In genomic region chr1:115997921-115998320, GRCh38 we compare ENCODE assay signal across 8 cellular contexts. TPM values are rescaled to one million over a fixed set of nuclear protein-coding genes. Genes with fewer than 3 reads are reported as not detected.
DNase-seq lines count a peak whose midpoint lies in the region; TF ChIP-seq lines count a peak whose summit lies in the region.
"Not testable (repeated sequence)": the region's sequence is repeated elsewhere in the genome, so short reads cannot be mapped to it uniquely, and the experiment has no call there.
"Had no signal": no experiment of that assay in that cellular context is flagged by ENCODE, and none has a peak within 500 bp of the region (broad histone marks: within the 10 kb centered on the region; RNA-seq: fewer than 3 reads in every experiment).

No MANE protein-coding gene starts in this region.

- H3K9me2 ChIP-seq in GM23248 (ENCODE audit: insufficient read depth): not testable (repeated sequence)

- peaks cover 92% of the 10 kb centered on the region for H3K79me2 ChIP-seq in GM23248 (ENCODE audit: insufficient read depth)

- not testable (repeated sequence) for H3K27ac ChIP-seq in GM23248

- WGBS in GM23248 (ENCODE audit: low coverage in 1 of 2, low lambda C conversion rate in 2 of 2, missing lambda C conversion rate in 2 of 2), 2 experiments: 97 to 100% methylated on average over 1 of the region's 1 CpG

- H3K9me3 ChIP-seq in GM23248 (ENCODE audit: low read depth): not testable (repeated sequence)

- H3K4me3 Mint-ChIP-seq in endothelial cell (ENCODE audit: unreplicated experiment): peak overlapping the region; percentile 69

- peak; percentile 19 for DNase-seq in GM23248
- DNase-seq in KBM-7: peak; percentile 9
- peak; percentile 38 for DNase-seq in NCI-H2227 (lab: John Stamatoyannopoulos, UW; ENCODE audit: unreplicated experiment)
- DNase-seq in OCI-M1 (lab: John Stamatoyannopoulos, UW): peak; percentile 10
- not testable (repeated sequence) for DNase-seq in endothelial cell (ENCODE audit: low spot score)

- peaks cover 12% of the 10 kb centered on the region for H3K4me1 Mint-ChIP-seq in endothelial cell (ENCODE audit: unreplicated experiment)

- in situ Hi-C loops in GM23248 (cut with MboI): loop anchor here (25.0 kb wide), 1 partner anchor 386 kb away; no protein-coding TSS in a partner anchor
- in situ Hi-C loops in KBM-7 (cut with MboI; ENCODE audit: low pct_unique_long_range_greater_than_20kb, low sequenced_read_pairs): loop anchor here (25.0 kb wide), 2 partner anchors 186 to 386 kb away; no protein-coding TSS in a partner anchor

- H3K9ac ChIP-seq in GM23248: not testable (repeated sequence)

- not testable (repeated sequence) for H4K20me1 ChIP-seq in GM23248 (ENCODE audit: insufficient read depth)

- peaks cover 65% of the 10 kb centered on the region for H3K36me3 ChIP-seq in GM23248 (ENCODE audit: low read depth)

- H2AFZ ChIP-seq in GM23248: not testable (repeated sequence)

- not testable (repeated sequence) for H3K27me3 ChIP-seq in GM23248 (replicated peaks; ENCODE audit: insufficient read depth)

- H3K27me3 Mint-ChIP-seq in endothelial cell (ENCODE audit: unreplicated experiment): not testable (repeated sequence)

- not testable (repeated sequence) for H3K4me1 ChIP-seq in GM23248 (ENCODE audit: insufficient read depth)

- not testable (repeated sequence) for H3K4me3 ChIP-seq in GM23248

- H3K4me2 ChIP-seq in GM23248 (ENCODE audit: unreplicated experiment): not testable (repeated sequence)

- H3F3A ChIP-seq in GM23248 (ENCODE audit: insufficient read depth): not testable (repeated sequence)

- not testable (repeated sequence) for H3K27ac Mint-ChIP-seq in endothelial cell (ENCODE audit: unreplicated experiment)

- not testable (repeated sequence) for TF ChIP-seq CTCF in endothelial cell (IDR thresholded peaks at IDR 0.05; ENCODE audit: unreplicated experiment)

- H3K9me3 Mint-ChIP-seq in endothelial cell (ENCODE audit: unreplicated experiment): not testable (repeated sequence)

- H3K36me3 Mint-ChIP-seq in endothelial cell (ENCODE audit: low read depth, unreplicated experiment): peaks cover 44% of the 10 kb centered on the region

RNA-seq across cellular contexts. Expression of gene SLC22A15, which starts 21.6 kb away (rescaled TPM):
- total RNA-seq in GM23248 (2014; rRNA removed; shearing (Covaris generic)): 14.7 and 15.0 TPM in 2 replicates
- polyA plus RNA-seq in GM23248 (2016; fragmentation: Nextera tagmentation; extraction: Ambion mirVana): 5.7 and 6.3 TPM in 2 replicates
- 21.9 TPM for total RNA-seq in endothelial cell (ENCODE audit: unreplicated experiment)
- polyA plus RNA-seq: AG04450; CD4-positive, alpha-beta memory T cell; CD8-positive, alpha-beta memory T cell had no signal
